Comparison of ENCODE assay signal across 14 cellular contexts in genomic region chr22:39504071-39504470, GRCh38. TPM values are rescaled to one million over a fixed set of nuclear protein-coding genes. Genes with fewer than 3 reads are reported as not detected.
DNase-seq lines count a peak whose midpoint lies in the region; ATAC-seq and TF ChIP-seq lines count a peak whose summit lies in the region.
"Had no signal": no experiment of that assay in that cellular context is flagged by ENCODE, and none has a peak within 500 bp of the region (broad histone marks: within the 10 kb centered on the region; RNA-seq: fewer than 3 reads in every experiment).

No MANE protein-coding gene starts in this region.

- no peak for ATAC-seq in stimulated activated naive CD8-positive, alpha-beta T cell treated with anti-CD3 and anti-CD28 coated beads, Interleukin-15, Interleukin-2, amounts not matched to agents 100 U/mL and 50 U/mL, for 24 hours
- no peak for ATAC-seq in T-helper 17 cell
- no peak for ATAC-seq in GM18907 (IDR thresholded peaks at IDR 0.05; ENCODE audit: unreplicated experiment)
- ATAC-seq in HG02973 (IDR thresholded peaks at IDR 0.05; ENCODE audit: unreplicated experiment), result no peak
- ATAC-seq: activated CD4-positive, CD25-positive, alpha-beta regulatory T cell treated with anti-CD3 and anti-CD28 coated beads, Interleukin-2, amount 50 U/mL, for 24 hours; left lung had no signal

- H3K4me3 Mint-ChIP-seq in stimulated activated naive CD8-positive, alpha-beta T cell treated with anti-CD3 and anti-CD28 coated beads, Interleukin-15, Interleukin-2, amounts not matched to agents 100 ng/mL and 50 ng/mL, for 24 hours, result peak overlapping the region; percentile 91
- H3K4me3 Mint-ChIP-seq in T-helper 17 cell (peak overlapping the region; percentile 97), immature natural killer cell (peak overlapping the region; percentile 34 to 98 (median 95))

- H3K36me3 Mint-ChIP-seq in stimulated activated naive CD8-positive, alpha-beta T cell treated with anti-CD3 and anti-CD28 coated beads, Interleukin-15, Interleukin-2, amounts not matched to agents 100 ng/mL and 50 ng/mL, for 24 hours (ENCODE audit: low read depth), result peaks cover 52% of the 10 kb centered on the region
- H3K36me3 Mint-ChIP-seq in T-helper 17 cell (ENCODE audit: low read depth) (peaks cover 12% of the 10 kb centered on the region), immature natural killer cell (peaks cover 11 to 29% (median 24%) of the 10 kb centered on the region in 3 donors)

- H3K27ac Mint-ChIP-seq in stimulated activated naive CD8-positive, alpha-beta T cell treated with anti-CD3 and anti-CD28 coated beads, Interleukin-15, Interleukin-2, amounts not matched to agents 100 ng/mL and 50 ng/mL, for 24 hours, result peak overlapping the region; percentile 89
- H3K27ac Mint-ChIP-seq in T-helper 17 cell, result peak overlapping the region; percentile 94
- no peak overlapping the region for H3K27ac Mint-ChIP-seq in immature natural killer cell

- no peak overlapping the region for H3K4me3 ChIP-seq in foreskin fibroblast (ENCODE audit: low read depth in 1 of 2, low read length in 2 of 2)

- no peaks in the 10 kb centered on the region for H3K27me3 Mint-ChIP-seq in stimulated activated naive CD8-positive, alpha-beta T cell treated with anti-CD3 and anti-CD28 coated beads, Interleukin-15, Interleukin-2, amounts not matched to agents 100 ng/mL and 50 ng/mL, for 24 hours
- no peaks in the 10 kb centered on the region for H3K27me3 Mint-ChIP-seq in T-helper 17 cell
- H3K27me3 Mint-ChIP-seq in immature natural killer cell (ENCODE audit: low read depth in 3 of 3), result peaks cover 0 to 3% (median 2%) of the 10 kb centered on the region in 3 donors

- no peaks in the 10 kb centered on the region for H3K9me3 ChIP-seq in T-helper 17 cell (ENCODE audit: control insufficient read depth, low read length, poor library complexity, severe bottlenecking)
- H3K9me3 ChIP-seq: adrenal gland, BE2C, left lung, stomach had no signal

- no peak for TF ChIP-seq CTCF in foreskin fibroblast (IDR thresholded peaks at IDR 0.05; ENCODE audit: low read depth, low read length)

- no peaks in the 10 kb centered on the region for H3K9me3 Mint-ChIP-seq in stimulated activated naive CD8-positive, alpha-beta T cell treated with anti-CD3 and anti-CD28 coated beads, Interleukin-15, Interleukin-2, amounts not matched to agents 100 ng/mL and 50 ng/mL, for 24 hours
- H3K9me3 Mint-ChIP-seq in immature natural killer cell, result no peaks in the 10 kb centered on the region

- DNase-seq in stimulated activated naive CD8-positive, alpha-beta T cell treated with anti-CD3 and anti-CD28 coated beads, Interleukin-15, Interleukin-2, amounts not matched to agents 100 U/mL and 50 U/mL, for 24 hours, result no peak
- no peak for DNase-seq in T-helper 17 cell
- no peak for DNase-seq in immature natural killer cell
- no peak for DNase-seq in foreskin fibroblast
- no peak for DNase-seq in dermis blood vessel endothelial cell
- DNase-seq: BE2C; effector CD8-positive, alpha-beta T cell; stomach had no signal

- H3K4me1 Mint-ChIP-seq in stimulated activated naive CD8-positive, alpha-beta T cell treated with anti-CD3 and anti-CD28 coated beads, Interleukin-15, Interleukin-2, amounts not matched to agents 100 ng/mL and 50 ng/mL, for 24 hours (ENCODE audit: low read depth), result peaks cover 46% of the 10 kb centered on the region
- H3K4me1 Mint-ChIP-seq in T-helper 17 cell (peaks cover 43% of the 10 kb centered on the region), immature natural killer cell (peaks cover 37 to 57% of the 10 kb centered on the region in 2 donors)

RNA-seq across cellular contexts. Expression of gene MIEF1, which starts 2.0 kb away (rescaled TPM):
- total RNA-seq in T-helper 17 cell, result 10 to 100 TPM; 16.9 to 22.7 TPM
- polyA plus RNA-seq in immature natural killer cell, result 10 to 100 TPM; 13.8 to 30.5 (median 18.4) TPM
- total RNA-seq in dermis blood vessel endothelial cell, result 19.4 and 26.5 TPM in 2 replicates

RNA-seq across cellular contexts. Expression of gene ATF4, which starts 16.3 kb away (rescaled TPM):
- total RNA-seq in T-helper 17 cell (100 to 1,000 TPM; 260 to 333 TPM), dermis blood vessel endothelial cell (150 and 159 TPM in 2 replicates)
- polyA plus RNA-seq in immature natural killer cell, result 100 to 1,000 TPM in 1 of 3 donors, 10 to 100 TPM in 2; 48.9 to 113 (median 69.4) TPM

RNA-seq across cellular contexts. Expression of gene RPS19BP1, which starts 28.5 kb away (rescaled TPM):
- total RNA-seq in T-helper 17 cell (10 to 100 TPM; 42.6 to 47.3 TPM), dermis blood vessel endothelial cell (52.8 and 74.2 TPM in 2 replicates)
- 100 to 1,000 TPM; 139 to 239 (median 180) TPM for polyA plus RNA-seq in immature natural killer cell

RNA-seq across cellular contexts. Expression of gene MGAT3, which starts 47.3 kb away (rescaled TPM):
- total RNA-seq in T-helper 17 cell (under 1 TPM; 0.25 to 0.96 TPM), dermis blood vessel endothelial cell (under 0.01 TPM in 1 of 2 replicates, not detected in the other)
- polyA plus RNA-seq in immature natural killer cell, result not detected

Comparison
In these comparisons a context has a peak if more than half of its experiments do, and no peak if none do; other contexts are left out.
1. H3K27ac Mint-ChIP-seq: peak in stimulated activated naive CD8-positive, alpha-beta T cell treated with anti-CD3 and anti-CD28 coated beads, Interleukin-15, Interleukin-2, amounts not matched to agents 100 ng/mL and 50 ng/mL, for 24 hours (single experiment) and T-helper 17 cell (single experiment); none in immature natural killer cell (0 of 6).
2. Peak in every context shown above with its lines, with median percentiles within 50 percentile points of each other: H3K4me3 Mint-ChIP-seq.